29 cellular contexts compared by ENCODE assay signal in genomic region chr18:72822202-72822601, GRCh38. TPM values are rescaled to one million over a fixed set of nuclear protein-coding genes. Genes with fewer than 3 reads are reported as not detected.
"Had no signal": no experiment of that assay in that cellular context is flagged by ENCODE, and none has a peak within 500 bp of the region (broad histone marks: within the 10 kb centered on the region; RNA-seq: fewer than 3 reads in every experiment).

No MANE protein-coding gene starts in this region.

- H3K27me3 ChIP-seq: adrenal gland, ascending aorta, body of pancreas, brain microvascular endothelial cell, breast epithelium, cardiac muscle cell had no signal

- H3K36me3 ChIP-seq: adrenal gland, ascending aorta, brain microvascular endothelial cell, breast epithelium, cardiac muscle cell had no signal

- H3K9me3 ChIP-seq: adrenal gland, ascending aorta, body of pancreas, breast epithelium had no signal

- DNase-seq: activated effector memory CD4-positive, alpha-beta T cell treated with anti-CD3 and anti-CD28 coated beads, Interleukin-2, amount 50 U/mL, for 16 hours; activated effector memory CD4-positive, alpha-beta T cell treated with Interleukin-2 at 50 U/mL for 16 hours; activated gamma-delta T cell; activated gamma-delta T cell treated with Interleukin-2 at 50 U/mL for 16 hours; activated naive CD4-positive, alpha-beta T cell; activated naive CD4-positive, alpha-beta T cell treated with anti-CD3 and anti-CD28 coated beads for 36 hours; activated naive CD4-positive, alpha-beta T cell treated with anti-CD3 and anti-CD28 coated beads, Interleukin-2, amount 10 ng/mL, durations not matched to agents 7 days and 5 days; activated naive CD4-positive, alpha-beta T cell treated with anti-CD3 and anti-CD28 coated beads, Interleukin-2, amount 50 U/mL, for 16 hours; activated naive CD4-positive, alpha-beta T cell treated with Interleukin-2 at 50 U/mL for 16 hours; activated naive CD8-positive, alpha-beta T cell treated with anti-CD3 and anti-CD28 coated beads for 36 hours; activated naive CD8-positive, alpha-beta T cell treated with anti-CD3 and anti-CD28 coated beads, Interleukin-2, amount 10 ng/mL, durations not matched to agents 7 days and 5 days; activated naive CD8-positive, alpha-beta T cell treated with anti-CD3 and anti-CD28 coated beads, Interleukin-2, amount 50 U/mL, for 24 hours; activated T-cell treated with anti-CD3 and anti-CD28 coated beads, Interleukin-2, amount 50 U/mL, for 24 hours; activated T-cell treated with anti-CD3 and anti-CD28 coated beads, Interleukin-2, amount 50 U/mL, for 4 hours; activated T-cell treated with anti-CD3 and anti-CD28 coated beads, Interleukin-2, amount 50 U/mL, for 48 hours; activated T-cell treated with anti-CD3 and anti-CD28 coated beads, Interleukin-2, amount 50 U/mL, for 72 hours; adrenal gland; amniotic stem cell; amygdala; anterior cingulate cortex; aorta; body of pancreas; brain microvascular endothelial cell; caudate nucleus; central memory CD4-positive, alpha-beta T cell; cerebellar nuclear complex had no signal

- H3K27ac ChIP-seq: adrenal gland, ascending aorta, body of pancreas, brain microvascular endothelial cell, breast epithelium, cardiac muscle cell had no signal

- H3K4me3 ChIP-seq: adrenal gland, ascending aorta, body of pancreas, breast epithelium, cardiac muscle cell had no signal

- H3K4me1 ChIP-seq: adrenal gland, ascending aorta, body of pancreas, breast epithelium had no signal

RNA-seq across cellular contexts. Expression of gene NETO1, which starts 45.6 kb away (rescaled TPM):
- polyA plus RNA-seq: aorta had no signal
